10 cellular contexts compared by ENCODE assay signal in genomic region chr5:91219141-91219802, GRCh38.
A peak's percentile ranks its signal among the peaks of the same experiment; 100 is the strongest.
DNase-seq lines count a peak whose midpoint lies in the region; ATAC-seq and TF ChIP-seq lines count a peak whose summit lies in the region.
"Had no signal": no experiment of that assay in that cellular context is flagged by ENCODE, and none has a peak within 500 bp of the region (broad histone marks: within the 10 kb centered on the region; RNA-seq: fewer than 3 reads in every experiment).

No MANE protein-coding gene starts in this region.

- no peak overlapping the region for H3K4me3 ChIP-seq in astrocyte of the spinal cord (ENCODE audit: low read depth, low read length)
- no peak overlapping the region for H3K4me3 ChIP-seq in right lobe of liver
- no peak overlapping the region for H3K4me3 ChIP-seq in coronary artery

- H3K4me1 ChIP-seq in right lobe of liver: peaks cover 0 to 14% (median 0%) of the 10 kb centered on the region in 4 donors

- peaks cover 18% of the 10 kb centered on the region for H3K27me3 Mint-ChIP-seq in activated CD4-positive, alpha-beta T cell treated with anti-CD3 and anti-CD28 coated beads, Interleukin-2, amount 10 ng/mL, durations not matched to agents 24 days and 14 days
- no peaks in the 10 kb centered on the region for H3K27me3 Mint-ChIP-seq in activated CD4-positive, alpha-beta T cell treated with anti-CD3 and anti-CD28 coated beads for 36 hours
- H3K27me3 Mint-ChIP-seq: activated naive CD4-positive, alpha-beta T cell treated with anti-CD3 and anti-CD28 coated beads, Interleukin-2, amount 50 U/mL, for 24 hours had no signal

- H3K36me3 Mint-ChIP-seq in activated CD4-positive, alpha-beta T cell treated with anti-CD3 and anti-CD28 coated beads, Interleukin-2, amount 10 ng/mL, durations not matched to agents 24 days and 14 days (ENCODE audit: low read depth): no peaks in the 10 kb centered on the region
- no peaks in the 10 kb centered on the region for H3K36me3 Mint-ChIP-seq in activated CD4-positive, alpha-beta T cell treated with anti-CD3 and anti-CD28 coated beads for 36 hours (ENCODE audit: low read depth)
- H3K36me3 Mint-ChIP-seq: activated naive CD4-positive, alpha-beta T cell treated with anti-CD3 and anti-CD28 coated beads, Interleukin-2, amount 50 U/mL, for 24 hours had no signal

- H3K27ac Mint-ChIP-seq in activated CD4-positive, alpha-beta T cell treated with anti-CD3 and anti-CD28 coated beads, Interleukin-2, amount 10 ng/mL, durations not matched to agents 24 days and 14 days: no peak overlapping the region
- no peak overlapping the region for H3K27ac Mint-ChIP-seq in activated CD4-positive, alpha-beta T cell treated with anti-CD3 and anti-CD28 coated beads for 36 hours
- H3K27ac Mint-ChIP-seq: activated naive CD4-positive, alpha-beta T cell treated with anti-CD3 and anti-CD28 coated beads, Interleukin-2, amount 50 U/mL, for 24 hours had no signal

- in situ Hi-C loops in astrocyte of the spinal cord (cut with HindIII; ENCODE audit: low sequenced_read_pairs): no loop called here

- peak; percentile 38 for DNase-seq in activated CD4-positive, alpha-beta T cell treated with anti-CD3 and anti-CD28 coated beads, Interleukin-2, amount 10 ng/mL, durations not matched to agents 24 days and 14 days
- no peak for DNase-seq in activated CD4-positive, alpha-beta T cell treated with anti-CD3 and anti-CD28 coated beads for 36 hours
- peak; percentile 63 for DNase-seq in astrocyte of the spinal cord (ENCODE audit: low read depth, low spot score)
- no peak for DNase-seq in right lobe of liver
- DNase-seq in activated CD4-positive, CD25-positive, alpha-beta regulatory T cell (lab: John Stamatoyannopoulos, UW): no peak
- no peak for DNase-seq in coronary artery (ENCODE audit: low spot score)
- DNase-seq: GOT3 had no signal

- no peaks in the 10 kb centered on the region for H3K9me3 ChIP-seq in right lobe of liver

- POLR2A ChIA-PET in activated CD4-positive, alpha-beta T cell treated with anti-CD3 and anti-CD28 coated beads for 36 hours (lab: Charles Lee): interaction anchor here (0.6 to 1.5 kb wide), 4 partner anchors 11 to 166 kb away, joined by 3 to 4 read pairs (median 4); no protein-coding TSS in a partner anchor

- H3K4me1 Mint-ChIP-seq in activated CD4-positive, alpha-beta T cell treated with anti-CD3 and anti-CD28 coated beads, Interleukin-2, amount 10 ng/mL, durations not matched to agents 24 days and 14 days: peaks cover 2% of the 10 kb centered on the region
- no peaks in the 10 kb centered on the region for H3K4me1 Mint-ChIP-seq in activated CD4-positive, alpha-beta T cell treated with anti-CD3 and anti-CD28 coated beads for 36 hours
- H3K4me1 Mint-ChIP-seq: activated naive CD4-positive, alpha-beta T cell treated with anti-CD3 and anti-CD28 coated beads, Interleukin-2, amount 50 U/mL, for 24 hours had no signal

- H3K27me3 ChIP-seq in right lobe of liver: no peaks in the 10 kb centered on the region

- no peaks in the 10 kb centered on the region for H3K9me3 Mint-ChIP-seq in activated CD4-positive, alpha-beta T cell treated with anti-CD3 and anti-CD28 coated beads, Interleukin-2, amount 10 ng/mL, durations not matched to agents 24 days and 14 days
- no peaks in the 10 kb centered on the region for H3K9me3 Mint-ChIP-seq in activated CD4-positive, alpha-beta T cell treated with anti-CD3 and anti-CD28 coated beads for 36 hours (ENCODE audit: low read depth)
- H3K9me3 Mint-ChIP-seq: activated naive CD4-positive, alpha-beta T cell treated with anti-CD3 and anti-CD28 coated beads, Interleukin-2, amount 50 U/mL, for 24 hours had no signal

- intact Hi-C loops in activated CD4-positive, alpha-beta T cell treated with anti-CD3 and anti-CD28 coated beads, Interleukin-2, amount 10 ng/mL, durations not matched to agents 24 days and 14 days (cut with micrococcal nuclease): loop anchor here (1.0 to 2.0 kb wide), 2 partner anchors 118 to 200 kb away; no protein-coding TSS in a partner anchor
- intact Hi-C loops in activated CD4-positive, alpha-beta T cell treated with anti-CD3 and anti-CD28 coated beads for 36 hours (cut with DNase I, micrococcal nuclease): loop anchor here (2.0 kb wide), 2 partner anchors 118 to 286 kb away; no protein-coding TSS in a partner anchor
- intact Hi-C loops in right lobe of liver (cut with DNase I): no loop called here

- H3K36me3 ChIP-seq in right lobe of liver: no peaks in the 10 kb centered on the region

- WGBS in right lobe of liver (ENCODE audit: insufficient coverage, low coverage, low lambda C conversion rate, missing lambda C conversion rate): 47% methylated on average over 4 of the region's 4 CpGs

- no peak overlapping the region for H3K4me3 Mint-ChIP-seq in activated CD4-positive, alpha-beta T cell treated with anti-CD3 and anti-CD28 coated beads, Interleukin-2, amount 10 ng/mL, durations not matched to agents 24 days and 14 days
- H3K4me3 Mint-ChIP-seq in activated CD4-positive, alpha-beta T cell treated with anti-CD3 and anti-CD28 coated beads for 36 hours: no peak overlapping the region
- H3K4me3 Mint-ChIP-seq: activated naive CD4-positive, alpha-beta T cell treated with anti-CD3 and anti-CD28 coated beads, Interleukin-2, amount 50 U/mL, for 24 hours had no signal

- no peak for ATAC-seq in activated CD4-positive, alpha-beta T cell treated with anti-CD3 and anti-CD28 coated beads for 36 hours
- ATAC-seq in right lobe of liver: peak; percentile 77 to 97 (median 88)
- no peak for ATAC-seq in GM21529 (IDR thresholded peaks at IDR 0.05; ENCODE audit: unreplicated experiment)
- no peak for ATAC-seq in HG02623 (IDR thresholded peaks at IDR 0.05; ENCODE audit: unreplicated experiment)

- no peak for TF ChIP-seq CTCF in astrocyte of the spinal cord (IDR thresholded peaks at IDR 0.05; ENCODE audit: low read depth, low read length)
- TF ChIP-seq CTCF in right lobe of liver (IDR thresholded peaks at IDR 0.05): no peak
- no peak for TF ChIP-seq CTCF in coronary artery (IDR thresholded peaks at IDR 0.05)

- H3K27ac ChIP-seq in right lobe of liver (peak overlapping the region in 1 of 3 donors; percentile 37), coronary artery (peak overlapping the region in 1 of 2 donors; percentile 19)

- TF ChIP-seq POLR2A in right lobe of liver (IDR thresholded peaks at IDR 0.05): no peak

- CTCF ChIA-PET in activated CD4-positive, alpha-beta T cell treated with anti-CD3 and anti-CD28 coated beads for 36 hours (lab: Charles Lee): interaction anchor here (0.6 to 3.4 kb wide), 17 partner anchors 9 to 201 kb away, joined by 3 to 113 read pairs (median 5); partner anchors contain the start of gene ARRDC3

Comparison
In these comparisons a context has a peak if more than half of its experiments do, and no peak if none do; other contexts are left out.
1. DNase-seq: peak in activated CD4-positive, alpha-beta T cell treated with anti-CD3 and anti-CD28 coated beads, Interleukin-2, amount 10 ng/mL, durations not matched to agents 24 days and 14 days (single experiment) and astrocyte of the spinal cord (single experiment); none in activated CD4-positive, alpha-beta T cell treated with anti-CD3 and anti-CD28 coated beads for 36 hours (single experiment), right lobe of liver (0 of 3), activated CD4-positive, CD25-positive, alpha-beta regulatory T cell (0 of 4) and coronary artery (single experiment).
2. ATAC-seq: peak in right lobe of liver (4 of 4); none in activated CD4-positive, alpha-beta T cell treated with anti-CD3 and anti-CD28 coated beads for 36 hours (single experiment), GM21529 (single experiment) and HG02623 (single experiment).
3. intact Hi-C loops: an anchor here in activated CD4-positive, alpha-beta T cell treated with anti-CD3 and anti-CD28 coated beads, Interleukin-2, amount 10 ng/mL, durations not matched to agents 24 days and 14 days (1.0 to 2.0 kb wide) and activated CD4-positive, alpha-beta T cell treated with anti-CD3 and anti-CD28 coated beads for 36 hours (2.0 kb wide); none called in right lobe of liver.